In genomic region chr11:27916541-27917100, GRCh38 we compare ENCODE assay signal across 13 cellular contexts.
DNase-seq lines count a peak whose midpoint lies in the region; ATAC-seq, FAIRE-seq and TF ChIP-seq lines count a peak whose summit lies in the region.
"Had no signal": no experiment of that assay in that cellular context is flagged by ENCODE, and none has a peak within 500 bp of the region (broad histone marks: within the 10 kb centered on the region; RNA-seq: fewer than 3 reads in every experiment).

No MANE protein-coding gene starts in this region.

- FAIRE-seq in urothelium cell line (lab: Jason Lieb, UNC), result no peak
- FAIRE-seq: HepG2 had no signal

- 85 to 86% methylated on average over 6 of the region's 6 CpGs for WGBS in testis, 2 donors

- no peaks in the 10 kb centered on the region for H3K4me1 ChIP-seq in testis
- H3K4me1 ChIP-seq: psoas muscle had no signal

- peak; percentile 58 for DNase-seq in GM12864 (ENCODE audit: low read depth)
- no peak for DNase-seq in WERI-Rb-1
- no peak for DNase-seq in urothelium cell line (ENCODE audit: low spot score)
- DNase-seq in testis, result no peak
- no peak for DNase-seq in T-helper 1 cell
- DNase-seq: activated T-cell treated with anti-CD3 and anti-CD28 coated beads for 4 hours, cerebellar nuclear complex, NCI-H2171 treated with DMSO at 0.1 percent for 48 hours, psoas muscle had no signal

- H3K27ac ChIP-seq in WERI-Rb-1 (no peak overlapping the region), testis (no peak overlapping the region)
- H3K27ac ChIP-seq: psoas muscle had no signal

- TF ChIP-seq CTCF in GM12864 (IDR thresholded peaks at IDR 0.05; ENCODE audit: low read depth, low read length, missing control alignments), result no peak
- TF ChIP-seq CTCF in WERI-Rb-1 (IDR thresholded peaks at IDR 0.05; ENCODE audit: low read depth, low read length), result no peak
- TF ChIP-seq CTCF in testis (IDR thresholded peaks at IDR 0.05), result no peak

- no peak overlapping the region for H3K4me3 ChIP-seq in GM12864 (ENCODE audit: low read depth, low read length)
- no peak overlapping the region for H3K4me3 ChIP-seq in WERI-Rb-1 (ENCODE audit: low read depth, low read length)
- no peak overlapping the region for H3K4me3 ChIP-seq in testis
- H3K4me3 ChIP-seq: psoas muscle had no signal

- no peaks in the 10 kb centered on the region for H3K36me3 ChIP-seq in WERI-Rb-1
- no peaks in the 10 kb centered on the region for H3K36me3 ChIP-seq in testis (ENCODE audit: low read depth, missing control alignments)

- TF ChIP-seq POLR2A in testis (IDR thresholded peaks at IDR 0.05), result no peak

- ATAC-seq in GM19372 (IDR thresholded peaks at IDR 0.05; ENCODE audit: low read depth, unreplicated experiment), result peak; percentile 89
- ATAC-seq in HG02840 (IDR thresholded peaks at IDR 0.05; ENCODE audit: low FRiP score, unreplicated experiment), result peak; percentile 96
- ATAC-seq in HG03558 (IDR thresholded peaks at IDR 0.05; ENCODE audit: extremely low read depth, unreplicated experiment), result peak; percentile 78
- ATAC-seq: HepG2, psoas muscle had no signal

- H3K9me3 ChIP-seq in WERI-Rb-1 (ENCODE audit: severe bottlenecking), result no peaks in the 10 kb centered on the region
- no peaks in the 10 kb centered on the region for H3K9me3 ChIP-seq in testis
- H3K9me3 ChIP-seq: psoas muscle had no signal

- intact Hi-C loops in testis (cut with DNase I; ENCODE audit: low total_unique reads), result no loop called here

- H3K27me3 ChIP-seq in WERI-Rb-1 (ENCODE audit: insufficient read depth, low read depth, severe bottlenecking) (no peaks in the 10 kb centered on the region), testis (no peaks in the 10 kb centered on the region)
